ENCODE assay signal across 18 cellular contexts in the genomic region with DNA sequence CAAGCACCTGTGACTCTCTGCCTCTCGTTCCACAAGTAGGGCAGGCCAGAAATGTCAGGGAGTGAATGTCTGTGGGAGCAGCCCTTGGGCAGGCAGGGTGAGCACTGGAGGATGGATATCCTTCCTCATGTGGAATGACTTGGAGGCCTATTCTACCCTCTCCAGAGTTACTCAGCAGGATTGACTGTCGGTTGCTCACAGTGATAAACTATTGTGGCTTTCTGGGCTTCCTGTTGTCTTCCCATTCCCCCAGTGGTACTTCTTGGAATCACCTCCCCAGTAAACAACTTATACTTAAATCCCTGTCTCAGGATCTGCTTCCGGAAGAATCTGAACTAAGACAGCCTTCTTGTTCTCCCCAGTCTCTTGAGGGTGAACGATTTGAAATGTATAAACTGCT.
DNase-seq lines count a peak whose midpoint lies in the region; ATAC-seq, FAIRE-seq and TF ChIP-seq lines count a peak whose summit lies in the region.
"Had no signal": no experiment of that assay in that cellular context is flagged by ENCODE, and none has a peak within 500 bp of the region (broad histone marks: within the 10 kb centered on the region; RNA-seq: fewer than 3 reads in every experiment).

No MANE protein-coding gene starts in this region.

- H2BK20ac ChIP-seq in H1 (ENCODE audit: low read length) = no peak overlapping the region

- POLR2A ChIA-PET in A549 (lab: Yijun Ruan, JAX) = no interaction called here
- POLR2A ChIA-PET in H1 (lab: Charles Lee; ENCODE audit: partially characterized antibody) = no interaction called here

- intact Hi-C loops in breast epithelium (cut with DNase I; ENCODE audit: low total_unique reads) (no loop called here), left ventricle myocardium superior (cut with micrococcal nuclease) (no loop called here)

- H2BK5ac ChIP-seq in H1 (ENCODE audit: low read depth, low read length) = no peak overlapping the region

- H2BK15ac ChIP-seq in H1 (ENCODE audit: low read length) = no peak overlapping the region

- CTCF ChIA-PET in A549 (lab: Yijun Ruan, JAX) (no interaction called here), H1 (lab: Charles Lee; ENCODE audit: partially characterized antibody) (no interaction called here)

- FAIRE-seq in A549 (lab: Jason Lieb, UNC) = no peak
- FAIRE-seq in HTR-8/SVneo (lab: Jason Lieb, UNC) = peak; percentile 91
- no peak for FAIRE-seq in H1 (lab: Jason Lieb, UNC)
- FAIRE-seq: G401.6, GM12891 had no signal

- no peak overlapping the region for H3K18ac ChIP-seq in H1 (ENCODE audit: extremely low read depth, low read length)

- H3K4me3 ChIP-seq in A549 (no peak overlapping the region), H1 (ENCODE audit: extremely low read depth in 1 of 4, insufficient read depth in 2 of 4, low read depth in 3 of 4, low read length in 4 of 4) (no peak overlapping the region), breast epithelium (no peak overlapping the region)

- H3K56ac ChIP-seq in H1 (replicated peaks; ENCODE audit: insufficient read length, low read depth, low read length) = no peak overlapping the region

- no peak for TF ChIP-seq EP300 in A549 (IDR thresholded peaks at IDR 0.05)
- no peak for TF ChIP-seq EP300 in H1 (IDR thresholded peaks at IDR 0.05; ENCODE audit: borderline replicate concordance in 1 of 2, low read depth in 2 of 2, low read length in 2 of 2)

- H3K9me3 ChIP-seq in A549 (peaks cover 4% of the 10 kb centered on the region; the same call in 1 of the 3 replicates), H1 (ENCODE audit: insufficient read depth in 2 of 2, low read depth in 1 of 2, low read length in 1 of 2) (no peaks in the 10 kb centered on the region), breast epithelium (no peaks in the 10 kb centered on the region)

- H3K4me2 ChIP-seq in A549 (no peak overlapping the region), H1 (ENCODE audit: insufficient read depth in 1 of 2, low read depth in 2 of 2, low read length in 2 of 2) (no peak overlapping the region)

- no peak overlapping the region for H3K27ac ChIP-seq in A549
- H3K27ac ChIP-seq in H1 (ENCODE audit: low read depth, low read length) = no peak overlapping the region
- no peak overlapping the region for H3K27ac ChIP-seq in breast epithelium

- H2AFZ ChIP-seq in H1 (ENCODE audit: low read length) = peak overlapping the region; percentile 24; the same call in 1 of the 2 replicates

- no peak overlapping the region for H3K23ac ChIP-seq in H1 (ENCODE audit: insufficient read length)

- H2BK12ac ChIP-seq in H1 (ENCODE audit: low read depth, low read length) = no peak overlapping the region

- no peak for TF ChIP-seq RAD21 in A549 (conservative IDR thresholded peaks at IDR 0.05 in 1 of 2, IDR thresholded peaks at IDR 0.05 in 1 of 2)
- peak in 1 of 2 experiments; percentile 5; a peak in 1 of 4 replicates for TF ChIP-seq RAD21 in H1 (IDR thresholded peaks at IDR 0.05 in 1 of 2, conservative IDR thresholded peaks at IDR 0.05 in 1 of 2; ENCODE audit: low read depth in 2 of 2, low read length in 2 of 2)

- no peak overlapping the region for H3K14ac ChIP-seq in H1 (ENCODE audit: insufficient read length)

- no peak overlapping the region for H4K8ac ChIP-seq in H1 (ENCODE audit: extremely low read depth, insufficient read depth, low read length)

- peak; percentile 13 to 36; a peak in 1 of 6 replicates for ATAC-seq in A549
- ATAC-seq in left ventricle myocardium superior = no peak
- ATAC-seq in GM21447 (IDR thresholded peaks at IDR 0.05; ENCODE audit: unreplicated experiment) = no peak
- ATAC-seq: HCT116 had no signal

- no peaks in the 10 kb centered on the region for H3K4me1 ChIP-seq in A549
- H3K4me1 ChIP-seq in H1 (replicated peaks in 1 of 4; ENCODE audit: control insufficient read depth in 3 of 4, insufficient read depth in 4 of 4, low read length in 3 of 4) = no peaks in the 10 kb centered on the region
- H3K4me1 ChIP-seq in breast epithelium = no peaks in the 10 kb centered on the region

- no peak overlapping the region for H4K91ac ChIP-seq in H1 (replicated peaks; ENCODE audit: insufficient read length, low read length)

- H3K79me1 ChIP-seq in H1 (ENCODE audit: low read depth, low read length) = no peaks in the 10 kb centered on the region

- no peaks in the 10 kb centered on the region for H3K23me2 ChIP-seq in H1 (ENCODE audit: low read depth, low read length)

- no peak overlapping the region for H2AK5ac ChIP-seq in H1 (ENCODE audit: low read depth, low read length)

- H3K79me2 ChIP-seq in H1 (ENCODE audit: control insufficient read depth in 1 of 2, insufficient read depth in 2 of 2, low read length in 2 of 2) = no peaks in the 10 kb centered on the region

- TF ChIP-seq CTCF in A549 (IDR thresholded peaks at IDR 0.05) (no peak), H1 (IDR thresholded peaks at IDR 0.05; ENCODE audit: control extremely low read depth in 1 of 3, insufficient read depth in 1 of 3, low read depth in 1 of 3, low read length in 3 of 3) (peak in 1 of 3 experiments; percentile 31; a peak in 1 of 4 replicates), breast epithelium (IDR thresholded peaks at IDR 0.05) (no peak)

- H4K20me1 ChIP-seq in H1 (replicated peaks in 1 of 2; ENCODE audit: control insufficient read depth in 1 of 2, insufficient read depth in 2 of 2, low read length in 2 of 2) = no peaks in the 10 kb centered on the region

- 56% methylated on average over 4 of the region's 4 CpGs for WGBS in A549 (ENCODE audit: missing lambda C conversion rate)
- WGBS in H1 (ENCODE audit: extremely low coverage in 1 of 2, insufficient coverage in 1 of 2, insufficient read length in 1 of 2, insufficient replicate concordance in 2 of 2, low coverage in 1 of 2, low lambda C conversion rate in 2 of 2, missing lambda C conversion rate in 1 of 2), 2 experiments = 87% methylated on average over 4 of the region's 4 CpGs; no CpG with 5 or more reads in 1 of the 2 experiments

- DNase-seq in A549 (ENCODE audit: low read depth in 1 of 2, low spot score in 1 of 2) = no peak
- DNase-seq in HTR-8/SVneo (ENCODE audit: insufficient read length, low spot score) = no peak
- DNase-seq in RPMI7951 (ENCODE audit: low read depth) = peak; percentile 35
- no peak for DNase-seq in H1 (ENCODE audit: low read depth in 1 of 2, low spot score in 2 of 2)
- DNase-seq in breast epithelium (ENCODE audit: low spot score in 2 of 2) = no peak
- no peak for DNase-seq in left ventricle myocardium superior
- no peak for DNase-seq in NOMO-1 treated with DMSO at 0.1 percent for 48 hours (lab: John Stamatoyannopoulos, UW; ENCODE audit: unreplicated experiment)
- DNase-seq: Calu3; CD4-positive, alpha-beta T cell; MM.1S; NCI-H1105 treated with DMSO at 0.1 percent for 48 hours; NCI-H187 treated with DMSO at 0.1 percent for 48 hours; NCI-H510A; NCI-H82 had no signal

- H3K36me3 ChIP-seq in H1 (ENCODE audit: control insufficient read depth in 2 of 4, insufficient read depth in 4 of 4, low read length in 3 of 4) = no peaks in the 10 kb centered on the region
- no peaks in the 10 kb centered on the region for H3K36me3 ChIP-seq in breast epithelium

- no peak overlapping the region for H3K4ac ChIP-seq in H1 (replicated peaks; ENCODE audit: insufficient read length, low read depth, low read length)

- no peak for TF ChIP-seq POLR2A in A549 (IDR thresholded peaks at IDR 0.05; ENCODE audit: low read length)
- no peak for TF ChIP-seq POLR2A in H1 (IDR thresholded peaks at IDR 0.05; ENCODE audit: control extremely low read depth in 1 of 2, low read depth in 2 of 2, low read length in 2 of 2)
- no peak for TF ChIP-seq POLR2A in breast epithelium (IDR thresholded peaks at IDR 0.05)

- H3K27me3 ChIP-seq in H1 (replicated peaks in 1 of 4; ENCODE audit: control insufficient read depth in 3 of 4, extremely low read depth in 1 of 4, insufficient read depth in 3 of 4, low read length in 3 of 4) (no peaks in the 10 kb centered on the region), breast epithelium (no peaks in the 10 kb centered on the region)

- no peak overlapping the region for H4K5ac ChIP-seq in H1 (ENCODE audit: insufficient read length, low read depth, low read length)

- H3K9ac ChIP-seq in H1 (replicated peaks in 1 of 4; ENCODE audit: extremely low read depth in 1 of 4, low read depth in 3 of 4, low read length in 3 of 4) = no peak overlapping the region

- no peak overlapping the region for H2BK120ac ChIP-seq in H1 (replicated peaks; ENCODE audit: low read depth, low read length)

TF ChIP-seq in A549, 52 proteins besides CTCF, POLR2A, EP300 and RAD21:
- TF ChIP-seq RCOR1 (IDR thresholded peaks at IDR 0.05; ENCODE audit: low read depth, low read length) = no peak
- no peak for TF ChIP-seq KDM1A (IDR thresholded peaks at IDR 0.05; ENCODE audit: low read depth)
- no peak for TF ChIP-seq HOXB13 (CRISPR knock-in tag; IDR thresholded peaks at IDR 0.05; ENCODE audit: low read depth)
TF ChIP-seq in A549: peak in this region for 0.

TF ChIP-seq in H1, 55 proteins besides CTCF, POLR2A, EP300 and RAD21 (continues in another document):
- TF ChIP-seq, protein P1, sequence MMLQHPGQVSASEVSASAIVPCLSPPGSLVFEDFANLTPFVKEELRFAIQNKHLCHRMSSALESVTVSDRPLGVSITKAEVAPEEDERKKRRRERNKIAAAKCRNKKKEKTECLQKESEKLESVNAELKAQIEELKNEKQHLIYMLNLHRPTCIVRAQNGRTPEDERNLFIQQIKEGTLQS (IDR thresholded peaks at IDR 0.05; ENCODE audit: insufficient read depth, low read depth, low read length) = no peak
- TF ChIP-seq RFX5 (IDR thresholded peaks at IDR 0.05; ENCODE audit: borderline replicate concordance, low read depth, low read length) (no peak), NANOG (IDR thresholded peaks at IDR 0.05; ENCODE audit: insufficient read depth, low read depth, low read length, poor library complexity, severe bottlenecking) (no peak), SIN3A (conservative IDR thresholded peaks at IDR 0.05 in 1 of 2, IDR thresholded peaks at IDR 0.05 in 1 of 2; ENCODE audit: low read depth in 1 of 2, low read length in 2 of 2) (no peak)

Comparison
In these comparisons a context has a peak if more than half of its experiments do, and no peak if none do; other contexts are left out.
1. ATAC-seq: peak in A549 (2 of 2); none in left ventricle myocardium superior (single experiment) and GM21447 (single experiment).